27 cellular contexts compared by ENCODE assay signal in the genomic region with DNA sequence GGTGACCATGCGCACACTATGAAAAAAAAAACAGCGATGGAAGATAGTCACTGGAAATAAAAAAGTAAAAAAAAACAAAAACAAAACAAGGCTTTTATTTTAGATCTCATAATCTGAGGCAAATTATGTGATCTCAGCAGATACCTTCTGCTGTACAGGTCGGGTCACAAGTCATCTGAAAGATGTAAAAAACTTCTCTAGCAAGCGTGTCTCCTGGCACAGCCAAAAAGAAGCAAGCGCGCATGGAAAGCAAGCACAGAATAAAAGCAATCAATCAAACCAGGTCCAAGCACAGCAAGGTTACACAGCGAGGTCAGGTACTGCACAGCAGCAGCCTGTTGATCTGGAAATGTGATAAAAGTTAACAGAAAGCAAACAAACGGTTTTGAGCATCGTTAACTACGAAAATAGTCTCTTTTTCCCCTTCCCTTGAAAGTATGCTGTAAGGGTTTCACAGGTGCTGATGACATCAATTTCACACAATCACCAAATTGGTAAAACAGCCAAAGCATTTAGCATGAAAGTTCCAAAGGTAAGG.
"Had no signal": no experiment of that assay in that cellular context is flagged by ENCODE, and none has a peak within 500 bp of the region (broad histone marks: within the 10 kb centered on the region; RNA-seq: fewer than 3 reads in every experiment).

No MANE protein-coding gene starts in this region.

- H3K27me3 ChIP-seq: adrenal gland, breast epithelium, dorsolateral prefrontal cortex, hepatocyte, testis, uterus had no signal

- H3K4me1 ChIP-seq: adrenal gland, breast epithelium, lower lobe of right lung, testis, uterus had no signal

- FAIRE-seq: astrocyte, colon, endothelial cell of umbilical vein, small intestine had no signal

- H3K27ac ChIP-seq: adrenal gland, breast epithelium, dorsolateral prefrontal cortex, hepatocyte, lower lobe of right lung, testis, uterus, WERI-Rb-1 had no signal

- H3K4me3 ChIP-seq: adrenal gland, breast epithelium, dorsolateral prefrontal cortex, hepatocyte, lower lobe of right lung, testis, uterus had no signal

- H3K4me2 ChIP-seq: hepatocyte had no signal

- H3K36me3 ChIP-seq: adrenal gland, uterus, WERI-Rb-1 had no signal

- H3K9me3 ChIP-seq: adrenal gland, breast epithelium, lower lobe of right lung, testis, uterus had no signal

- DNase-seq: activated CD4-positive, alpha-beta T cell treated with anti-CD3 and anti-CD28 coated beads for 1 hour; activated CD4-positive, alpha-beta T cell treated with anti-CD3 and anti-CD28 coated beads, Interleukin-2, amount 50 U/mL, for 1 hour; activated CD8-positive, alpha-beta T cell treated with anti-CD3 and anti-CD28 coated beads, Interleukin-2, amount 10 ng/mL, durations not matched to agents 7 days and 5 days; activated naive CD4-positive, alpha-beta T cell; adrenal gland; dorsolateral prefrontal cortex; effector memory CD8-positive, alpha-beta T cell; foreskin melanocyte; glutamatergic neuron; islet precursor cell; left colon; lower lobe of right lung; mesendoderm; natural killer cell; nucleus accumbens; small intestine; stimulated activated CD4-positive, alpha-beta T cell treated with anti-CD3 and anti-CD28 coated beads, Interleukin-15, amount 100 ng/mL, for 24 hours; T-cell; testis; trophoblast cell; uterus; WERI-Rb-1 had no signal

- H2AFZ ChIP-seq: hepatocyte had no signal
